ENCODE assay signal across 14 cellular contexts in the genomic region with DNA sequence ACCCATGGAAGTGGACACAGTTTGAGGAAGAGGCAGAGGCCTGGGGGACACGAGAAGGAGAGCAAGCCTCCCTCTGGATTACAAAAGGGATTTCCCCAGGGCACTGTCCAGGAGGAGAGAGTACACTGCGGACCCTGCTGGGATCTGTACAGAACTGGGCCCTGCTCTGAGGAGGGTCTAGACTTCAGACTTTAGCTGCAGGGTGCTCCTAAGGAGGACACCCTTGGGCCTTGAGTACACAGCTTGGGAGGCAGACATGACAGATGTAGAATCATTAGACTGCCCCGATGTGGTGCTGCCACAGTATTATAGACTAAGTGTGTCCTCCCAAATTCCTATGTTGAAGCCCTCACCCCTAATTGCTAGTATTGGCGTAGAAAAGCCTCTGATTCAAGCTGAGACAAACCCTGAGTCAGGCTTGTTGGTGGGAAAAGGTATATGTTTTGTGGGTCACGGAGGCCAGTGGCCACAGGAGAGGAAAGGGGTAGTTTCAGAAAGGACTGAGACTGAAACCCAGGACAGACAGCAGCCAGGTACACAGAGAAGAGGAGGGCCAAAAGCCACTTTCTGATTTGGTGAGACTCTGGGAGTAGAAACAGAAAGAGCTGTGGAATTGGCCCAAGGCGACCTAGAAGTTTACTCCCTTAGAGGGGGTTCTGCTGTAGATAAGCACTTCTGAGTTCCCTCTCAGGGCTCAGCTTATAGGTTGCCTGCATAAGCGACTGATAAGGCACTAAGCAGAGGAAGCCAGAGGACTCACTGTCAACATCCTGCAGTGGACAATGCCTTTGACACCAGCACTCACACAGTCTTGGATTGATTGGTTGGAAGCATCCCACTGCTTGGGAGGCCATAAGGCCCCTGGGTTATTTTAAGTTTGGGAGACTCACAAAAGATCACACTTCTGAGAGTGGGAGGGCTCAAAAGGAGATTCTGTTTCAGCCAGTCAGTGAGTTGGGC. TPM values are rescaled to one million over a fixed set of nuclear protein-coding genes. Genes with fewer than 3 reads are reported as not detected.
DNase-seq lines count a peak whose midpoint lies in the region; ATAC-seq and TF ChIP-seq lines count a peak whose summit lies in the region.
"Had no signal": no experiment of that assay in that cellular context is flagged by ENCODE, and none has a peak within 500 bp of the region (broad histone marks: within the 10 kb centered on the region; RNA-seq: fewer than 3 reads in every experiment).

No MANE protein-coding gene starts in this region.

- H3K4me3 Mint-ChIP-seq in chondrocyte (ENCODE audit: unreplicated experiment), result no peak overlapping the region
- H3K4me3 Mint-ChIP-seq: activated CD8-positive, alpha-beta memory T cell treated with anti-CD3 and anti-CD28 coated beads, Interleukin-2, amount 10 ng/mL, durations not matched to agents 7 days and 5 days; B cell; T-helper 17 cell had no signal

- ATAC-seq in GM18858 (IDR thresholded peaks at IDR 0.05; ENCODE audit: unreplicated experiment) (peak; percentile 51), GM21515 (IDR thresholded peaks at IDR 0.05; ENCODE audit: unreplicated experiment) (peak; percentile 80), HG03378 (IDR thresholded peaks at IDR 0.05; ENCODE audit: unreplicated experiment) (peak; percentile 54), right lobe of liver (peak in 3 of 4 donors; percentile 27 to 80 (median 54))
- ATAC-seq: activated CD8-positive, alpha-beta memory T cell treated with anti-CD3 and anti-CD28 coated beads, Interleukin-2, amount 10 ng/mL, durations not matched to agents 7 days and 5 days; T-helper 17 cell had no signal

- no peaks in the 10 kb centered on the region for H3K27me3 ChIP-seq in right lobe of liver
- H3K27me3 ChIP-seq: spleen had no signal

- intact Hi-C loops in right lobe of liver (cut with DNase I), result no loop called here

- no peak for TF ChIP-seq POLR2A in right lobe of liver (IDR thresholded peaks at IDR 0.05)

- DNase-seq in right lobe of liver (no peak), chondrocyte (ENCODE audit: low spot score) (no peak), SHP77 treated with DMSO at 0.1 percent for 48 hours (lab: John Stamatoyannopoulos, UW) (no peak), NCI-H187 treated with DMSO at 0.1 percent for 48 hours (lab: John Stamatoyannopoulos, UW) (no peak), HuH-7.5 (ENCODE audit: low spot score) (no peak)
- DNase-seq: activated CD8-positive, alpha-beta memory T cell treated with anti-CD3 and anti-CD28 coated beads, Interleukin-2, amount 10 ng/mL, durations not matched to agents 7 days and 5 days; foreskin fibroblast; NCI-H1930; spleen; T-helper 17 cell had no signal

- no peak for TF ChIP-seq CTCF in right lobe of liver (IDR thresholded peaks at IDR 0.05)
- TF ChIP-seq CTCF in chondrocyte (IDR thresholded peaks at IDR 0.05), result no peak

- no peak overlapping the region for H3K27ac Mint-ChIP-seq in chondrocyte (ENCODE audit: unreplicated experiment)
- H3K27ac Mint-ChIP-seq: activated CD8-positive, alpha-beta memory T cell treated with anti-CD3 and anti-CD28 coated beads, Interleukin-2, amount 10 ng/mL, durations not matched to agents 7 days and 5 days; B cell; T-helper 17 cell had no signal

- no peaks in the 10 kb centered on the region for H3K4me1 Mint-ChIP-seq in chondrocyte (ENCODE audit: low read depth)
- H3K4me1 Mint-ChIP-seq: activated CD8-positive, alpha-beta memory T cell treated with anti-CD3 and anti-CD28 coated beads, Interleukin-2, amount 10 ng/mL, durations not matched to agents 7 days and 5 days; B cell; T-helper 17 cell had no signal

- peaks cover 0 to 46% (median 11%) of the 10 kb centered on the region in 4 donors for H3K4me1 ChIP-seq in right lobe of liver
- H3K4me1 ChIP-seq: spleen had no signal

- no peaks in the 10 kb centered on the region for H3K9me3 ChIP-seq in right lobe of liver
- H3K9me3 ChIP-seq: spleen had no signal

- H3K36me3 ChIP-seq in right lobe of liver, result no peaks in the 10 kb centered on the region
- H3K36me3 ChIP-seq: spleen had no signal

- WGBS in right lobe of liver (ENCODE audit: insufficient coverage, low coverage, low lambda C conversion rate, missing lambda C conversion rate), result 64% methylated on average over 3 of the region's 7 CpGs

- peak overlapping the region in 1 of 3 donors; percentile 15 for H3K27ac ChIP-seq in right lobe of liver
- H3K27ac ChIP-seq: spleen had no signal

- no peaks in the 10 kb centered on the region for H3K9me3 Mint-ChIP-seq in chondrocyte (ENCODE audit: low read depth)

- no peaks in the 10 kb centered on the region for H3K36me3 Mint-ChIP-seq in chondrocyte (ENCODE audit: low read depth)
- H3K36me3 Mint-ChIP-seq: activated CD8-positive, alpha-beta memory T cell treated with anti-CD3 and anti-CD28 coated beads, Interleukin-2, amount 10 ng/mL, durations not matched to agents 7 days and 5 days had no signal

- H3K4me3 ChIP-seq in right lobe of liver, result no peak overlapping the region
- H3K4me3 ChIP-seq: spleen had no signal

- peaks cover 3% of the 10 kb centered on the region for H3K27me3 Mint-ChIP-seq in chondrocyte (ENCODE audit: low read depth)

RNA-seq across cellular contexts. Expression of gene SH3BGRL2, which starts 16.5 kb away (rescaled TPM):
- 10 to 100 TPM; 15.0 to 66.0 (median 39.5) TPM for total RNA-seq in right lobe of liver
- 2.7 to 2.9 TPM (median 2.8 TPM) in 3 replicates for total RNA-seq in chondrocyte
- total RNA-seq: B cell had no signal
